In genomic region chr17:79951361-79952264, GRCh38 we compare ENCODE assay signal across 8 cellular contexts.
A peak's percentile ranks its signal among the peaks of the same experiment; 100 is the strongest.
DNase-seq lines count a peak whose midpoint lies in the region; ATAC-seq and TF ChIP-seq lines count a peak whose summit lies in the region.

No MANE protein-coding gene starts in this region.

- H3K36me3 ChIP-seq in left ventricle myocardium inferior (peaks cover 27% of the 10 kb centered on the region), psoas muscle (ENCODE audit: insufficient read depth in 1 of 2, low read depth in 1 of 2) (no peaks in the 10 kb centered on the region)

- peaks cover 23% of the 10 kb centered on the region for H3K4me1 ChIP-seq in left ventricle myocardium inferior
- H3K4me1 ChIP-seq in psoas muscle, result no peaks in the 10 kb centered on the region

- in situ Hi-C loops in SK-MEL-5 (cut with HindIII; ENCODE audit: low pct_unique_long_range_greater_than_20kb, low sequenced_read_pairs), result no loop called here

- peak; percentile 19 to 60 (median 37) for ATAC-seq in psoas muscle
- no peak for ATAC-seq in T-helper 17 cell
- ATAC-seq in HG03175 (IDR thresholded peaks at IDR 0.05; ENCODE audit: unreplicated experiment), result no peak

- 31 to 46% (median 37%) methylated on average over 31 of the region's 31 CpGs for WGBS in psoas muscle, 3 donors

- H3K27ac Mint-ChIP-seq in T-helper 17 cell, result no peak overlapping the region

- H3K27ac ChIP-seq in left ventricle myocardium inferior (replicated peaks), result peak overlapping the region; percentile 65
- no peak overlapping the region for H3K27ac ChIP-seq in psoas muscle

- intact Hi-C loops in left ventricle myocardium inferior (cut with micrococcal nuclease) (no loop called here), psoas muscle (cut with DNase I) (no loop called here)

- H3K27me3 ChIP-seq in left ventricle myocardium inferior (ENCODE audit: low read depth) (no peaks in the 10 kb centered on the region), psoas muscle (ENCODE audit: insufficient read depth in 3 of 3, low read length in 2 of 3) (peaks cover 0 to 6% (median 0%) of the 10 kb centered on the region in 3 donors)

- H3K27me3 Mint-ChIP-seq in T-helper 17 cell, result peaks cover under 1% of the 10 kb centered on the region

- H3K4me1 Mint-ChIP-seq in T-helper 17 cell, result no peaks in the 10 kb centered on the region

- H3K4me3 ChIP-seq in left ventricle myocardium inferior, result peak overlapping the region; percentile 46
- H3K4me3 ChIP-seq in psoas muscle, result peak overlapping the region; percentile 4

- H3K9me3 ChIP-seq in left ventricle myocardium inferior (replicated peaks) (no peaks in the 10 kb centered on the region), psoas muscle (no peaks in the 10 kb centered on the region), T-helper 17 cell (ENCODE audit: control insufficient read depth, low read length, poor library complexity, severe bottlenecking) (no peaks in the 10 kb centered on the region)

- DNase-seq in DMS153 (lab: John Stamatoyannopoulos, UW) (peak; percentile 73), SK-MEL-5 (ENCODE audit: low read depth, low spot score) (peak; percentile 98), left ventricle myocardium inferior (peak; percentile 42), psoas muscle (peak in 1 of 2 donors; percentile 63), T-helper 17 cell (no peak)
- DNase-seq in stimulated activated CD4-positive, alpha-beta T cell treated with anti-CD3 and anti-CD28 coated beads, Interleukin-1b, Interleukin-23, amount 100 ng/mL, for 48 hours, result no peak
- DNase-seq in stimulated activated naive CD4-positive, alpha-beta T cell (lab: John Stamatoyannopoulos, UW), result no peak

- no peaks in the 10 kb centered on the region for H3K36me3 Mint-ChIP-seq in T-helper 17 cell (ENCODE audit: low read depth)

- H3K4me3 Mint-ChIP-seq in T-helper 17 cell, result no peak overlapping the region

- TF ChIP-seq CTCF in left ventricle myocardium inferior (IDR thresholded peaks at IDR 0.05; ENCODE audit: borderline replicate concordance) (peak; percentile 18), psoas muscle (IDR thresholded peaks at IDR 0.05) (no peak)

Comparison
In these comparisons a context has a peak if more than half of its experiments do, and no peak if none do; other contexts are left out.
1. DNase-seq: peak in DMS153 (single experiment), SK-MEL-5 (single experiment) and left ventricle myocardium inferior (single experiment); none in T-helper 17 cell (0 of 3), stimulated activated CD4-positive, alpha-beta T cell treated with anti-CD3 and anti-CD28 coated beads, Interleukin-1b, Interleukin-23, amount 100 ng/mL, for 48 hours (single experiment) and stimulated activated naive CD4-positive, alpha-beta T cell (0 of 6).
2. ATAC-seq: peak in psoas muscle (4 of 4); none in T-helper 17 cell (single experiment) and HG03175 (single experiment).